ENCODE assay signal across 1 cellular context in the genomic region with DNA sequence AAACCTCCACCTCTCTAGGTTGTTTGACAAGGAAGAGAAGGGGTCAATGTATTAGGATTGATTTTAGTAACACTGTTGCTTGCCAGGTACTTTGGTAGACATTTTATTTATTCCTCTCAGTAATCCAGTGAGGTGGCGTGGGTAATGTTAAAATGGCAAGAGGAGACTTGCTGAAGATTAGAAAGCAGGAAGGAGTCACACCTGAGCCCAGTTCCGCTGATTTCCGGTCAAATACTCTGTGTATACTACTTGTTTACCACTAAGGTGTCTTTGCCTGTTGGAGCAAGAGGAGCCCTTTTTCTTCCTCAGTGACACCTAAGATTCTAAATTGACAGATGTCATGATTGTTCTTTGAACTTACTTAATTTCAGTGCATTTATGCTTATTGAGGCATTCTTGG.
TF ChIP-seq lines count a peak whose summit lies in the region.

No MANE protein-coding gene starts in this region.

TF ChIP-seq in HepG2, 621 proteins besides CTCF, POLR2A, EP300 and RAD21:
- TF ChIP-seq ZFP41 (CRISPR knock-in tag; IDR thresholded peaks at IDR 0.05; ENCODE audit: borderline replicate concordance) (no peak), ZNF33B (CRISPR knock-in tag; IDR thresholded peaks at IDR 0.05) (no peak), YEATS4 (CRISPR knock-in tag; IDR thresholded peaks at IDR 0.05; ENCODE audit: borderline replicate concordance) (no peak), TGIF2 (CRISPR knock-in tag; IDR thresholded peaks at IDR 0.05) (no peak), ZNF841 (CRISPR knock-in tag; IDR thresholded peaks at IDR 0.05; ENCODE audit: borderline replicate concordance) (no peak), TAF15 (IDR thresholded peaks at IDR 0.05; ENCODE audit: low read depth, low read length, poor library complexity, severe bottlenecking) (no peak), SOX6 (IDR thresholded peaks at IDR 0.05) (no peak), SOX6 (CRISPR knock-in tag; IDR thresholded peaks at IDR 0.05) (no peak), ZBTB42 (CRISPR knock-in tag; IDR thresholded peaks at IDR 0.05) (no peak), ZNF749 (CRISPR knock-in tag; IDR thresholded peaks at IDR 0.05; ENCODE audit: borderline replicate concordance) (no peak), ZNF775 (CRISPR knock-in tag; IDR thresholded peaks at IDR 0.05; ENCODE audit: borderline replicate concordance) (no peak), PRDM15 (CRISPR knock-in tag; IDR thresholded peaks at IDR 0.05) (no peak), PCBP1 (IDR thresholded peaks at IDR 0.05; ENCODE audit: borderline replicate concordance, low read depth, low read length) (no peak), TBX3 (IDR thresholded peaks at IDR 0.05; ENCODE audit: borderline replicate concordance) (no peak), FOXP4 (CRISPR knock-in tag; IDR thresholded peaks at IDR 0.05) (no peak), REST (IDR thresholded peaks at IDR 0.05; ENCODE audit: borderline replicate concordance in 1 of 2, low read depth in 1 of 2, low read length in 2 of 2) (no peak), FOXP1 (IDR thresholded peaks at IDR 0.05) (no peak), FOXP1 (CRISPR knock-in tag; IDR thresholded peaks at IDR 0.05) (no peak)
- TF ChIP-seq, protein P1, sequence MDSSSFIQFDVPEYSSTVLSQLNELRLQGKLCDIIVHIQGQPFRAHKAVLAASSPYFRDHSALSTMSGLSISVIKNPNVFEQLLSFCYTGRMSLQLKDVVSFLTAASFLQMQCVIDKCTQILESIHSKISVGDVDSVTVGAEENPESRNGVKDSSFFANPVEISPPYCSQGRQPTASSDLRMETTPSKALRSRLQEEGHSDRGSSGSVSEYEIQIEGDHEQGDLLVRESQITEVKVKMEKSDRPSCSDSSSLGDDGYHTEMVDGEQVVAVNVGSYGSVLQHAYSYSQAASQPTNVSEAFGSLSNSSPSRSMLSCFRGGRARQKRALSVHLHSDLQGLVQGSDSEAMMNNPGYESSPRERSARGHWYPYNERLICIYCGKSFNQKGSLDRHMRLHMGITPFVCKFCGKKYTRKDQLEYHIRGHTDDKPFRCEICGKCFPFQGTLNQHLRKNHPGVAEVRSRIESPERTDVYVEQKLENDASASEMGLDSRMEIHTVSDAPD (CRISPR knock-in tag; IDR thresholded peaks at IDR 0.05), result no peak
- TF ChIP-seq, protein P2, sequence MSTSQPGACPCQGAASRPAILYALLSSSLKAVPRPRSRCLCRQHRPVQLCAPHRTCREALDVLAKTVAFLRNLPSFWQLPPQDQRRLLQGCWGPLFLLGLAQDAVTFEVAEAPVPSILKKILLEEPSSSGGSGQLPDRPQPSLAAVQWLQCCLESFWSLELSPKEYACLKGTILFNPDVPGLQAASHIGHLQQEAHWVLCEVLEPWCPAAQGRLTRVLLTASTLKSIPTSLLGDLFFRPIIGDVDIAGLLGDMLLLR (CRISPR knock-in tag; IDR thresholded peaks at IDR 0.05), result no peak
- TF ChIP-seq, protein P3, sequence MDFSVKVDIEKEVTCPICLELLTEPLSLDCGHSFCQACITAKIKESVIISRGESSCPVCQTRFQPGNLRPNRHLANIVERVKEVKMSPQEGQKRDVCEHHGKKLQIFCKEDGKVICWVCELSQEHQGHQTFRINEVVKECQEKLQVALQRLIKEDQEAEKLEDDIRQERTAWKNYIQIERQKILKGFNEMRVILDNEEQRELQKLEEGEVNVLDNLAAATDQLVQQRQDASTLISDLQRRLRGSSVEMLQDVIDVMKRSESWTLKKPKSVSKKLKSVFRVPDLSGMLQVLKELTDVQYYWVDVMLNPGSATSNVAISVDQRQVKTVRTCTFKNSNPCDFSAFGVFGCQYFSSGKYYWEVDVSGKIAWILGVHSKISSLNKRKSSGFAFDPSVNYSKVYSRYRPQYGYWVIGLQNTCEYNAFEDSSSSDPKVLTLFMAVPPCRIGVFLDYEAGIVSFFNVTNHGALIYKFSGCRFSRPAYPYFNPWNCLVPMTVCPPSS (IDR thresholded peaks at IDR 0.05), result no peak
